8 cellular contexts compared by ENCODE assay signal in genomic region chr17:60602385-60602742, GRCh38. TPM values are rescaled to one million over a fixed set of nuclear protein-coding genes. Genes with fewer than 3 reads are reported as not detected.
DNase-seq lines count a peak whose midpoint lies in the region; ATAC-seq, FAIRE-seq and TF ChIP-seq lines count a peak whose summit lies in the region.

No MANE protein-coding gene starts in this region.

- in situ Hi-C loops in ACHN (cut with HindIII; ENCODE audit: low pct_ligation_motif_present, low pct_unique_long_range_greater_than_20kb, low sequenced_read_pairs): no loop called here

- peak overlapping the region; percentile 51 for H3K27ac ChIP-seq in HUES48 (ENCODE audit: low read depth, low read length)

- FAIRE-seq in bronchial epithelial cell (lab: Jason Lieb, UNC): no peak

- H3K9ac ChIP-seq in HUES48 (ENCODE audit: low read depth, low read length): peak overlapping the region; percentile 39; the same call in 1 of the 2 replicates

- H3K36me3 ChIP-seq in HUES48 (ENCODE audit: control insufficient read depth, insufficient read depth, low read length) (no peaks in the 10 kb centered on the region), bronchial epithelial cell (ENCODE audit: control insufficient read depth, insufficient read depth, low read length) (no peaks in the 10 kb centered on the region), mucosa of descending colon (ENCODE audit: low read depth) (no peaks in the 10 kb centered on the region)

- no peak for ATAC-seq in mucosa of descending colon
- ATAC-seq in GM18498 (IDR thresholded peaks at IDR 0.05; ENCODE audit: unreplicated experiment): no peak
- ATAC-seq in HG02610 (IDR thresholded peaks at IDR 0.05; ENCODE audit: unreplicated experiment): no peak
- no peak for ATAC-seq in GM18861 (IDR thresholded peaks at IDR 0.05; ENCODE audit: unreplicated experiment)

- intact Hi-C loops in mucosa of descending colon (cut with DNase I, micrococcal nuclease): no loop called here

- H3K9me3 ChIP-seq in HUES48 (ENCODE audit: control insufficient read depth, insufficient read depth, low read length) (no peaks in the 10 kb centered on the region), mucosa of descending colon (no peaks in the 10 kb centered on the region)

- DNase-seq in ACHN (peak; percentile 32), bronchial epithelial cell (ENCODE audit: low read depth) (no peak), mucosa of descending colon (peak in 2 of 3 donors; percentile 26 to 33)
- no peak for DNase-seq in activated effector memory CD4-positive, alpha-beta T cell treated with anti-CD3 and anti-CD28 coated beads, Interleukin-2, amount 50 U/mL, for 16 hours

- H3K4me3 ChIP-seq in HUES48 (ENCODE audit: low read depth, low read length) (peak overlapping the region; percentile 98), bronchial epithelial cell (ENCODE audit: low read depth, low read length) (peak overlapping the region; percentile 83), mucosa of descending colon (peak overlapping the region; percentile 99)

- no peak for TF ChIP-seq CTCF in bronchial epithelial cell (IDR thresholded peaks at IDR 0.05; ENCODE audit: insufficient read depth, low read length, severe bottlenecking)
- TF ChIP-seq CTCF in mucosa of descending colon (IDR thresholded peaks at IDR 0.05): no peak

- H3K4me1 ChIP-seq in HUES48 (ENCODE audit: control insufficient read depth, insufficient read depth, low read length): 0 out of 2 replicates have a peak, but pooled peaks cover 3% of the 10 kb centered on the region
- peaks cover 19% of the 10 kb centered on the region for H3K4me1 ChIP-seq in mucosa of descending colon (ENCODE audit: low read depth)

- H3K27me3 ChIP-seq in HUES48 (ENCODE audit: control insufficient read depth, insufficient read depth, low read length): no peaks in the 10 kb centered on the region
- H3K27me3 ChIP-seq in bronchial epithelial cell (ENCODE audit: control insufficient read depth, insufficient read depth, low read length): no peaks in the 10 kb centered on the region

RNA-seq across cellular contexts. Expression of gene PPM1D, which starts 2.4 kb away (rescaled TPM):
- total RNA-seq in bronchial epithelial cell: 3.2 and 3.8 TPM in 2 replicates
- total RNA-seq in mucosa of descending colon: 10 to 100 TPM; 16.0 to 20.6 (median 16.3) TPM

Comparison
In these comparisons a context has a peak if more than half of its experiments do, and no peak if none do; other contexts are left out.
1. DNase-seq: peak in ACHN (single experiment) and mucosa of descending colon (2 of 3); none in bronchial epithelial cell (single experiment) and activated effector memory CD4-positive, alpha-beta T cell treated with anti-CD3 and anti-CD28 coated beads, Interleukin-2, amount 50 U/mL, for 16 hours (single experiment).
2. Peak in every context shown above with its lines, with median percentiles within 50 percentile points of each other: H3K4me3 ChIP-seq.